In genomic region chrX:47145408-47146120, GRCh38 we compare ENCODE assay signal across 8 cellular contexts. TPM values are rescaled to one million over a fixed set of nuclear protein-coding genes. Genes with fewer than 3 reads are reported as not detected.
DNase-seq lines count a peak whose midpoint lies in the region; ATAC-seq and TF ChIP-seq lines count a peak whose summit lies in the region.

No MANE protein-coding gene starts in this region.

- peaks cover 21% of the 10 kb centered on the region for H4K20me1 ChIP-seq in SK-N-SH (ENCODE audit: insufficient read depth)

- peak overlapping the region; percentile 92 for H3K9ac ChIP-seq in SK-N-SH

- no peak for TF ChIP-seq EP300 in SK-N-SH (IDR thresholded peaks at IDR 0.05; ENCODE audit: borderline replicate concordance in 1 of 2, low read depth in 1 of 2, low read length in 1 of 2)

- H3K4me3 Mint-ChIP-seq in nephron: peak overlapping the region; percentile 97 to 100 (median 99)

- POLR2A ChIA-PET in SK-N-SH (lab: Yijun Ruan, JAX): interaction anchor here (0.7 to 2.9 kb wide), 4 partner anchors 17 to 309 kb away, joined by 3 to 19 read pairs (median 4); partner anchors contain the start of gene RP2

- peak; percentile 12 to 13 for ATAC-seq in activated CD4-positive, CD25-positive, alpha-beta regulatory T cell treated with anti-CD3 and anti-CD28 coated beads, Interleukin-2, amount 50 U/mL, for 24 hours
- ATAC-seq in HG02885 (IDR thresholded peaks at IDR 0.05; ENCODE audit: poor library complexity, unreplicated experiment): peak; percentile 31
- no peak for ATAC-seq in GM21619 (IDR thresholded peaks at IDR 0.05; ENCODE audit: unreplicated experiment)

- no peaks in the 10 kb centered on the region for H3K4me1 Mint-ChIP-seq in nephron

- H3K27me3 ChIP-seq in SK-N-SH (ENCODE audit: insufficient read depth): no peaks in the 10 kb centered on the region

- H3K27ac ChIP-seq in SK-N-SH (ENCODE audit: low read depth in 2 of 2, low read length in 1 of 2): peak overlapping the region; percentile 94 to 98

- peak overlapping the region; percentile 96 to 100 (median 100) for H3K27ac Mint-ChIP-seq in nephron

- no peaks in the 10 kb centered on the region for H3K9me3 ChIP-seq in SK-N-SH

- H3F3A ChIP-seq in SK-N-SH (replicated peaks; ENCODE audit: insufficient read depth): peaks cover 4% of the 10 kb centered on the region

- no peak for TF ChIP-seq RAD21 in SK-N-SH (IDR thresholded peaks at IDR 0.05; ENCODE audit: low read length)

- CTCF ChIA-PET in SK-N-SH (lab: Yijun Ruan, JAX): interaction anchor here (1.0 to 1.5 kb wide), 5 partner anchors 11 to 238 kb away, joined by 3 to 9 read pairs (median 4); partner anchors contain the start of gene UBA1

- 33% methylated on average over 35 of the region's 37 CpGs for WGBS in SK-N-SH (ENCODE audit: low lambda C conversion rate)

- H3K4me3 ChIP-seq in SK-N-SH (ENCODE audit: low read depth in 2 of 2, low read length in 1 of 2) (peak overlapping the region; percentile 57 to 77), epithelial cell of proximal tubule (ENCODE audit: low read depth, low read length) (peak overlapping the region; percentile 75)

- no peak for DNase-seq in activated CD4-positive, CD25-positive, alpha-beta regulatory T cell (lab: John Stamatoyannopoulos, UW)
- peak; percentile 71 for DNase-seq in SK-N-SH
- DNase-seq in epithelial cell of proximal tubule (ENCODE audit: low read depth): no peak
- DNase-seq in SIG-M5 treated with dmso at 0.1 percent for 504 hours (lab: John Stamatoyannopoulos, UW; ENCODE audit: unreplicated experiment): no peak

- H2AFZ ChIP-seq in SK-N-SH (ENCODE audit: low read depth): peak overlapping the region; percentile 71; the same call in 1 of the 2 replicates

- peaks cover 28% of the 10 kb centered on the region for H3K9me3 Mint-ChIP-seq in nephron

- no peaks in the 10 kb centered on the region for H3K9me2 ChIP-seq in SK-N-SH

- H3K36me3 Mint-ChIP-seq in nephron (ENCODE audit: low read depth): peaks cover 46% of the 10 kb centered on the region

- no peak for TF ChIP-seq CTCF in SK-N-SH (IDR thresholded peaks at IDR 0.05)
- TF ChIP-seq CTCF in epithelial cell of proximal tubule (conservative IDR thresholded peaks at IDR 0.05; ENCODE audit: low read depth, low read length): no peak
- TF ChIP-seq CTCF in nephron (IDR thresholded peaks at IDR 0.05; ENCODE audit: unreplicated experiment in 3 of 3): no peak

- peaks cover 0 to 2% of the 10 kb centered on the region in 2 experiments for H3K36me3 ChIP-seq in SK-N-SH (replicated peaks in 1 of 2; ENCODE audit: control insufficient read depth in 1 of 2, insufficient read depth in 2 of 2, low read length in 1 of 2)

- peak overlapping the region; percentile 87 for H3K4me2 ChIP-seq in SK-N-SH

- peaks cover 0 to 14% of the 10 kb centered on the region in 2 experiments; a peak in 1 of 4 replicates for H3K4me1 ChIP-seq in SK-N-SH (ENCODE audit: control insufficient read depth in 1 of 2, insufficient read depth in 2 of 2, low read depth in 1 of 2, low read length in 1 of 2)

- peaks cover 67% of the 10 kb centered on the region for H3K79me2 ChIP-seq in SK-N-SH (ENCODE audit: insufficient read depth)

- H3K27me3 Mint-ChIP-seq in nephron (ENCODE audit: low read depth): no peaks in the 10 kb centered on the region

TF ChIP-seq in SK-N-SH, 30 proteins besides CTCF, POLR2A, EP300 and RAD21:
- no peak for TF ChIP-seq TAF1 (IDR thresholded peaks at IDR 0.05; ENCODE audit: borderline replicate concordance, low read depth, low read length)
- TF ChIP-seq POLR2AphosphoS5 (IDR thresholded peaks at IDR 0.05; ENCODE audit: low read depth, low read length): no peak
- TF ChIP-seq NRF1 (IDR thresholded peaks at IDR 0.05; ENCODE audit: low read depth, low read length): 0 out of 2 replicates have a peak, but pooled peaks have one; percentile 27
- TF ChIP-seq TEAD4 (IDR thresholded peaks at IDR 0.05; ENCODE audit: borderline replicate concordance, insufficient read depth): no peak
- no peak for TF ChIP-seq ZBTB33 (IDR thresholded peaks at IDR 0.05; ENCODE audit: borderline replicate concordance, low read depth)
- TF ChIP-seq SMC3 (IDR thresholded peaks at IDR 0.05; ENCODE audit: low read depth, low read length): no peak
TF ChIP-seq in SK-N-SH: peak in this region for 1.

RNA-seq across cellular contexts. Expression of gene RBM10, which starts 0.5 kb away (rescaled TPM):
- polyA plus RNA-seq in SK-N-SH (2012; rRNA removed): 24.7 and 34.4 TPM in 2 replicates
- 15.1 and 23.5 TPM in 2 replicates for polyA plus RNA-seq in SK-N-SH (2012; cell fraction: cytosol; rRNA removed)
- polyA plus RNA-seq in SK-N-SH (2012; cell fraction: nucleus; rRNA removed): 47.0 and 52.0 TPM in 2 replicates
- 41.2 and 57.0 TPM in 2 replicates for total RNA-seq in epithelial cell of proximal tubule

RNA-seq across cellular contexts. Expression of gene NDUFB11, which starts 1.1 kb away (rescaled TPM):
- 74.9 and 107 TPM in 2 replicates for polyA plus RNA-seq in SK-N-SH (2012; rRNA removed)
- 72.6 and 79.2 TPM in 2 replicates for polyA plus RNA-seq in SK-N-SH (2012; cell fraction: cytosol; rRNA removed)
- polyA plus RNA-seq in SK-N-SH (2012; cell fraction: nucleus; rRNA removed): 29.1 and 55.5 TPM in 2 replicates
- total RNA-seq in epithelial cell of proximal tubule: 83.4 and 90.5 TPM in 2 replicates

RNA-seq across cellular contexts. Expression of gene UBA1, which starts 48.1 kb away (rescaled TPM):
- 249 and 283 TPM in 2 replicates for polyA plus RNA-seq in SK-N-SH (2012; rRNA removed)
- polyA plus RNA-seq in SK-N-SH (2012; cell fraction: cytosol; rRNA removed): 125 and 170 TPM in 2 replicates
- polyA plus RNA-seq in SK-N-SH (2012; cell fraction: nucleus; rRNA removed): 396 and 495 TPM in 2 replicates
- total RNA-seq in epithelial cell of proximal tubule: 161 and 183 TPM in 2 replicates
